In genomic region chr11:102346748-102347525, GRCh38 we compare ENCODE assay signal across 8 cellular contexts. TPM values are rescaled to one million over a fixed set of nuclear protein-coding genes. Genes with fewer than 3 reads are reported as not detected.
DNase-seq lines count a peak whose midpoint lies in the region; ATAC-seq and TF ChIP-seq lines count a peak whose summit lies in the region.

TSS of gene BIRC2 (plus strand) at chr11:102347214. CDS start at chr11:102349855, 2,641 bp downstream.

- H3K9me3 ChIP-seq in HUES6 (ENCODE audit: control insufficient read depth, insufficient read depth, low read depth, low read length), result no peaks in the 10 kb centered on the region
- H3K9me3 ChIP-seq in OCI-LY7 (ENCODE audit: low read length), result no peaks in the 10 kb centered on the region

- ATAC-seq in GM21423 (IDR thresholded peaks at IDR 0.05; ENCODE audit: unreplicated experiment), result peak; percentile 88

- CTCF ChIA-PET in OCI-LY7 (lab: Charles Lee; ENCODE audit: unreplicated experiment), result no interaction called here

- peak within 1 kb of the TSS; percentile 88 for H3K9ac ChIP-seq in HUES6 (ENCODE audit: low read length)

- H3K9me2 ChIP-seq in OCI-LY7 (ENCODE audit: insufficient read depth, low read length), result no peaks in the 10 kb centered on the region

- H3K79me2 ChIP-seq in OCI-LY7 (ENCODE audit: insufficient read depth, low read depth, low read length), result peaks cover 36% of the 10 kb centered on the region

- peak within 1 kb of the TSS; percentile 89 for H3K4me2 ChIP-seq in OCI-LY7 (ENCODE audit: low read length)

- no peaks in the 10 kb centered on the region for H3K27me3 ChIP-seq in HUES6 (ENCODE audit: control insufficient read depth, insufficient read depth, low read length)

- no TSS peak for BruUV-seq in OCI-LY7 (replicated peaks; lab: Mats Ljungman, UMichigan)

- peak within 1 kb of the TSS; percentile 90 for H3K27ac ChIP-seq in HUES6 (ENCODE audit: low read depth, low read length)
- peak within 1 kb of the TSS; percentile 78 for H3K27ac ChIP-seq in OCI-LY7 (ENCODE audit: low read depth, low read length, poor library complexity, severe bottlenecking)
- peak within 1 kb of the TSS; percentile 92 for H3K27ac ChIP-seq in epithelial cell of prostate

- H3K36me3 ChIP-seq in HUES6 (ENCODE audit: control insufficient read depth, insufficient read depth, low read length), result peaks cover 19% of the 10 kb centered on the region
- H3K36me3 ChIP-seq in OCI-LY7 (ENCODE audit: insufficient read depth, low read length), result peaks cover 25% of the 10 kb centered on the region

- DNase-seq in DMS114 treated with DMSO at 0.1 percent for 48 hours (lab: John Stamatoyannopoulos, UW; ENCODE audit: unreplicated experiment) (peak; percentile 57), OCI-LY7 (ENCODE audit: low spot score) (peak; percentile 95), activated T-cell treated with anti-CD3 and anti-CD28 coated beads for 24 hours (ENCODE audit: low read depth) (peak; percentile 93), epithelial cell of prostate (ENCODE audit: low read depth, low spot score) (peak; percentile 31), mucosa of gallbladder (ENCODE audit: low spot score) (peak; percentile 95)
- peak; percentile 97 for DNase-seq in stimulated activated CD8-positive, alpha-beta memory T cell treated with anti-CD3 and anti-CD28 coated beads, Interleukin-4, amount 100 ng/mL, for 48 hours

- H2AFZ ChIP-seq in OCI-LY7 (ENCODE audit: low read length), result peak within 1 kb of the TSS; percentile 81

- intact Hi-C loops in OCI-LY7 (cut with micrococcal nuclease; ENCODE audit: unreplicated experiment), result loop anchor here (1.0 to 2.0 kb wide), 5 partner anchors 26 to 148 kb away; partner anchors contain the start of genes BIRC3 and TMEM123

- TF ChIP-seq CTCF in OCI-LY7 (conservative IDR thresholded peaks at IDR 0.05; ENCODE audit: low read length), result peak; percentile 75

- POLR2A ChIA-PET in OCI-LY7 (lab: Charles Lee), result interaction anchor here (0.7 kb wide), 2 partner anchors 26 to 190 kb away, joined by 3 to 4 read pairs; no protein-coding TSS in a partner anchor

- peak within 1 kb of the TSS; percentile 95 for H3K4me3 ChIP-seq in HUES6 (ENCODE audit: low read depth, low read length)
- peak within 1 kb of the TSS; percentile 76 for H3K4me3 ChIP-seq in OCI-LY7 (ENCODE audit: low read depth, low read length, poor library complexity, severe bottlenecking)

- peaks cover 4% of the 10 kb centered on the region for H3K4me1 ChIP-seq in HUES6 (ENCODE audit: control insufficient read depth, insufficient read depth, low read length)
- peaks cover 24% of the 10 kb centered on the region for H3K4me1 ChIP-seq in OCI-LY7 (ENCODE audit: insufficient read depth, low read length, poor library complexity, severe bottlenecking)

- H4K20me1 ChIP-seq in OCI-LY7 (ENCODE audit: insufficient read depth, low read length), result no peaks in the 10 kb centered on the region

RNA-seq across cellular contexts. Expression of gene BIRC2, which starts in this region (rescaled TPM):
- 32.6 and 38.0 TPM in 2 replicates for total RNA-seq in OCI-LY7 (2014; rRNA removed; shearing (Covaris generic))
- 36.1 and 40.7 TPM in 2 replicates for total RNA-seq in OCI-LY7 (2022)
- 53.5 TPM for total RNA-seq in mucosa of gallbladder

Comparison
In these comparisons a context has a peak if more than half of its experiments do, and no peak if none do; other contexts are left out.
1. Peak in every context shown above with its lines: DNase-seq, ATAC-seq, H3K4me3 ChIP-seq and H3K27ac ChIP-seq.
2. DNase-seq: peak in every context shown above with its lines; median percentile 97 in stimulated activated CD8-positive, alpha-beta memory T cell treated with anti-CD3 and anti-CD28 coated beads, Interleukin-4, amount 100 ng/mL, for 48 hours; 95 in OCI-LY7; 95 in mucosa of gallbladder; 93 in activated T-cell treated with anti-CD3 and anti-CD28 coated beads for 24 hours; 57 in DMS114 treated with DMSO at 0.1 percent for 48 hours; 31 in epithelial cell of prostate.